In the genomic region with DNA sequence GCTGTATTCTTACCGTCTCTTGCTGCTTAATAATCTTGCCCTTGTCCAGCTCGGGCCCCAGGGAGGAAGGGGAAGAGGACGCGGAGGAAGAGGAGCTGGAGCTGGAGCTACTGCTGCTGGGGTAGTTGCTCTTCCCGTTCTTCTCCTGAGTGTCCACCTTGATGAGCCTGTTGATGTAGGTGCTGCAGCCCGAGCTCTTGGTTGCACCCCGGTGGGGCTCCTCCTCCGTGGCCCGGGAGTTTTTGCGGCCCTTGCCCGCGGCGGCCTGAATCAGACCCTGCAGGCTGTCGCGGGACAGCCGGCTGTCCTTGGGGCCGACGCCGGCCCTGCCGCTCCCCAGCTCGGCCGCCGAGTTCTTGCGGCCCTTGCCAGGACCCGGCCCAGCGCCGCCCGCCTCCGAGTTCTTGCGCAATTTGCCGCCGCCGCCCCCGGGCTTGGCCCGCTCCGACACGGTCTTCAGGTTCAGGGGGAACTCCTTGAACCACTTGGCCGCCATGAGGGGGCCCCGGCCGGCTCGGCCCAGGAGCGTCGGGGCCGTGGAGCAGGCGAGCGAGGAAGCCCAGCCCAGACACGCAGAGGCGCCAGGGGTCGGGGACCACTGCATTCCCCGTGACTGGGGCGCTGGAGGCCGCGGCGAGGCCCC, we compare ENCODE assay signal across 9 cellular contexts. TPM values are rescaled to one million over a fixed set of nuclear protein-coding genes. Genes with fewer than 3 reads are reported as not detected.
DNase-seq lines count a peak whose midpoint lies in the region; ATAC-seq and TF ChIP-seq lines count a peak whose summit lies in the region.
"Had no signal": no experiment of that assay in that cellular context is flagged by ENCODE, and none has a peak within 500 bp of the region (broad histone marks: within the 10 kb centered on the region; RNA-seq: fewer than 3 reads in every experiment).

No MANE protein-coding gene starts in this region.

- peak; percentile 36 for DNase-seq in activated T-cell treated with anti-CD3 and anti-CD28 coated beads, Interleukin-2, amount 50 U/mL, for 24 hours
- no peak for DNase-seq in activated T-cell treated with anti-CD3 and anti-CD28 coated beads, Interleukin-2, amount 50 U/mL, for 48 hours
- DNase-seq in type B pancreatic cell (ENCODE audit: extremely low spot score, unreplicated experiment) = no peak
- no peak for DNase-seq in PC-9

- H3K4me1 ChIP-seq in duodenal mucosa (ENCODE audit: control insufficient read depth in 1 of 2, insufficient read depth in 2 of 2, low read length in 2 of 2) (peaks cover 0 to 3% of the 10 kb centered on the region in 2 donors), mesodermal cell (ENCODE audit: control insufficient read depth, insufficient read depth, low read length, poor library complexity, severe bottlenecking) (peaks cover 9% of the 10 kb centered on the region), PC-9 (replicated peaks; ENCODE audit: insufficient read depth) (no peaks in the 10 kb centered on the region)

- H3K27me3 ChIP-seq in duodenal mucosa (ENCODE audit: control insufficient read depth in 1 of 2, insufficient read depth in 2 of 2, low read length in 2 of 2) = peaks cover 32 to 35% of the 10 kb centered on the region in 2 donors
- peaks cover 78% of the 10 kb centered on the region for H3K27me3 ChIP-seq in PC-9 (ENCODE audit: insufficient read depth, low read depth)

- H3K9me3 Mint-ChIP-seq in activated T-cell treated with anti-CD3 and anti-CD28 coated beads, Interleukin-2, amount 50 U/mL, for 24 hours = no peaks in the 10 kb centered on the region
- H3K9me3 Mint-ChIP-seq in type B pancreatic cell = no peaks in the 10 kb centered on the region
- H3K9me3 Mint-ChIP-seq: T-helper 2 cell treated with Interferon-gamma antibody and Interleukin-4, amounts not matched to agents 5 μg/mL and 100 μg/mL, for 36 hours had no signal

- WGBS in mesodermal cell (ENCODE audit: insufficient coverage in 2 of 2), 2 experiments = 4 to 5% methylated on average over 51 to 54 of the region's 54 CpGs

- no peaks in the 10 kb centered on the region for H4K20me1 ChIP-seq in PC-9 (ENCODE audit: insufficient read depth)

- BruUV-seq in PC-9 (replicated peaks; lab: Mats Ljungman, UMichigan) = no TSS peak

- no peak overlapping the region for H3K27ac ChIP-seq in duodenal mucosa (ENCODE audit: low read depth, low read length)
- no peak overlapping the region for H3K27ac ChIP-seq in mesodermal cell (ENCODE audit: low read depth, low read length, severe bottlenecking)
- no peak overlapping the region for H3K27ac ChIP-seq in PC-9

- intact Hi-C loops in PC-9 (cut with micrococcal nuclease; ENCODE audit: unreplicated experiment) = no loop called here

- CTCF ChIA-PET in PC-9 (lab: Charles Lee) = no interaction called here

- no peaks in the 10 kb centered on the region for H3F3A ChIP-seq in PC-9 (ENCODE audit: insufficient read depth, low read depth)

- no peak overlapping the region for H3K4me2 ChIP-seq in PC-9

- ATAC-seq in GM18517 (IDR thresholded peaks at IDR 0.05; ENCODE audit: unreplicated experiment) (no peak), GM18868 (IDR thresholded peaks at IDR 0.05; ENCODE audit: unreplicated experiment) (no peak)

- no peak overlapping the region for H3K4me3 Mint-ChIP-seq in activated T-cell treated with anti-CD3 and anti-CD28 coated beads, Interleukin-2, amount 50 U/mL, for 24 hours
- H3K4me3 Mint-ChIP-seq in type B pancreatic cell = peak overlapping the region; percentile 71
- H3K4me3 Mint-ChIP-seq: T-helper 2 cell treated with Interferon-gamma antibody and Interleukin-4, amounts not matched to agents 5 μg/mL and 100 μg/mL, for 36 hours had no signal

- TF ChIP-seq CTCF in type B pancreatic cell (conservative IDR thresholded peaks at IDR 0.05) (no peak), PC-9 (conservative IDR thresholded peaks at IDR 0.05) (no peak)

- POLR2A ChIA-PET in PC-9 (lab: Charles Lee; ENCODE audit: unreplicated experiment) = no interaction called here

- H3K27me3 Mint-ChIP-seq in activated T-cell treated with anti-CD3 and anti-CD28 coated beads, Interleukin-2, amount 50 U/mL, for 24 hours = peaks cover 66% of the 10 kb centered on the region
- H3K27me3 Mint-ChIP-seq in type B pancreatic cell = peaks cover 76% of the 10 kb centered on the region

- no peaks in the 10 kb centered on the region for H3K36me3 Mint-ChIP-seq in activated T-cell treated with anti-CD3 and anti-CD28 coated beads, Interleukin-2, amount 50 U/mL, for 24 hours (ENCODE audit: low read depth)
- H3K36me3 Mint-ChIP-seq in type B pancreatic cell = no peaks in the 10 kb centered on the region

- no peaks in the 10 kb centered on the region for H3K9me3 ChIP-seq in duodenal mucosa (ENCODE audit: control insufficient read depth in 1 of 2, low read length in 2 of 2)
- H3K9me3 ChIP-seq in mesodermal cell (ENCODE audit: control insufficient read depth, low read length) = peaks cover 5% of the 10 kb centered on the region
- no peaks in the 10 kb centered on the region for H3K9me3 ChIP-seq in PC-9 (ENCODE audit: insufficient read depth, low read depth)

- H3K4me1 Mint-ChIP-seq in activated T-cell treated with anti-CD3 and anti-CD28 coated beads, Interleukin-2, amount 50 U/mL, for 24 hours (ENCODE audit: low read depth) = peaks cover 29% of the 10 kb centered on the region
- H3K4me1 Mint-ChIP-seq in type B pancreatic cell (ENCODE audit: unreplicated experiment) = no peaks in the 10 kb centered on the region

- no peaks in the 10 kb centered on the region for H3K79me2 ChIP-seq in PC-9 (ENCODE audit: low read depth)

- no peaks in the 10 kb centered on the region for H3K9me2 ChIP-seq in PC-9 (ENCODE audit: insufficient read depth)

- H3K36me3 ChIP-seq in duodenal mucosa (ENCODE audit: control insufficient read depth in 1 of 2, insufficient read depth in 2 of 2, low read length in 2 of 2) = no peaks in the 10 kb centered on the region
- H3K36me3 ChIP-seq in mesodermal cell (ENCODE audit: control insufficient read depth, insufficient read depth, low read length) = no peaks in the 10 kb centered on the region
- H3K36me3 ChIP-seq in PC-9 (ENCODE audit: low read depth) = no peaks in the 10 kb centered on the region

- H3K27ac Mint-ChIP-seq in activated T-cell treated with anti-CD3 and anti-CD28 coated beads, Interleukin-2, amount 50 U/mL, for 24 hours = no peak overlapping the region
- H3K27ac Mint-ChIP-seq in type B pancreatic cell = no peak overlapping the region
- H3K27ac Mint-ChIP-seq: T-helper 2 cell treated with Interferon-gamma antibody and Interleukin-4, amounts not matched to agents 5 μg/mL and 100 μg/mL, for 36 hours had no signal

- H3K9ac ChIP-seq in duodenal mucosa (ENCODE audit: low read depth in 1 of 2, low read length in 2 of 2) = peak overlapping the region; percentile 9 to 18

- peak overlapping the region; percentile 42 to 62 for H3K4me3 ChIP-seq in duodenal mucosa (ENCODE audit: low read depth in 1 of 2, low read length in 2 of 2)
- peak overlapping the region; percentile 41 for H3K4me3 ChIP-seq in mesodermal cell (ENCODE audit: extremely low read depth, insufficient read depth, low read length, poor library complexity, severe bottlenecking)
- H3K4me3 ChIP-seq in PC-9 = no peak overlapping the region

- H2AFZ ChIP-seq in PC-9 = no peak overlapping the region

RNA-seq across cellular contexts. Expression of a gene that starts 0.5 kb away (rescaled TPM):
- 1.3 TPM for polyA plus RNA-seq in mesodermal cell (2013, experiment 1 of 2)
- polyA plus RNA-seq in mesodermal cell (2013, experiment 2 of 2) = 2.3 TPM
- total RNA-seq in type B pancreatic cell (ENCODE audit: low replicate concordance) (not detected in 2 replicates), PC-9 (2021) (not detected in 2 replicates)

RNA-seq across cellular contexts. Expression of a gene that starts 0.7 kb away (rescaled TPM):
- 8.4 TPM for polyA plus RNA-seq in mesodermal cell (2013, experiment 1 of 2)
- polyA plus RNA-seq in mesodermal cell (2013, experiment 2 of 2) = 6.5 TPM
- 0.17 and 0.27 TPM in 2 replicates for total RNA-seq in type B pancreatic cell (ENCODE audit: low replicate concordance)
- not detected in 2 replicates for total RNA-seq in PC-9 (2021)

RNA-seq across cellular contexts. Expression of a gene that starts 56.9 kb away (rescaled TPM):
- 82.9 TPM for polyA plus RNA-seq in mesodermal cell (2013, experiment 1 of 2)
- 81.8 TPM for polyA plus RNA-seq in mesodermal cell (2013, experiment 2 of 2)
- total RNA-seq in type B pancreatic cell (ENCODE audit: low replicate concordance) = 69.1 and 73.9 TPM in 2 replicates
- 52.8 and 63.3 TPM in 2 replicates for total RNA-seq in PC-9 (2021)
